9 cellular contexts compared by ENCODE assay signal in genomic region chr12:24960222-24960855, GRCh38. TPM values are rescaled to one million over a fixed set of nuclear protein-coding genes. Genes with fewer than 3 reads are reported as not detected.
A peak's percentile ranks its signal among the peaks of the same experiment; 100 is the strongest.
DNase-seq lines count a peak whose midpoint lies in the region; ATAC-seq, FAIRE-seq and TF ChIP-seq lines count a peak whose summit lies in the region.
"Had no signal": no experiment of that assay in that cellular context is flagged by ENCODE, and none has a peak within 500 bp of the region (broad histone marks: within the 10 kb centered on the region; RNA-seq: fewer than 3 reads in every experiment).

No MANE protein-coding gene starts in this region.

- H2AFZ ChIP-seq in Loucy (ENCODE audit: low read length): 0 out of 2 replicates have a peak overlapping the region, but pooled peaks have one; percentile 56

- no peaks in the 10 kb centered on the region for H3K27me3 Mint-ChIP-seq in activated CD8-positive, alpha-beta T cell treated with anti-CD3 and anti-CD28 coated beads, Interleukin-2, amount 10 ng/mL, durations not matched to agents 7 days and 5 days (ENCODE audit: low read depth)

- no peak overlapping the region for H3K9ac ChIP-seq in Loucy (ENCODE audit: low read depth, low read length, poor library complexity, severe bottlenecking)

- H3K27ac Mint-ChIP-seq in activated CD8-positive, alpha-beta T cell treated with anti-CD3 and anti-CD28 coated beads, Interleukin-2, amount 10 ng/mL, durations not matched to agents 7 days and 5 days: no peak overlapping the region

- H3K36me3 ChIP-seq in Loucy (ENCODE audit: insufficient read depth, low read length): no peaks in the 10 kb centered on the region
- no peaks in the 10 kb centered on the region for H3K36me3 ChIP-seq in cardiac muscle cell

- no peak overlapping the region for H3K27ac ChIP-seq in cardiac muscle cell

- H3K36me3 Mint-ChIP-seq in activated CD8-positive, alpha-beta T cell treated with anti-CD3 and anti-CD28 coated beads, Interleukin-2, amount 10 ng/mL, durations not matched to agents 7 days and 5 days (ENCODE audit: low read depth): no peaks in the 10 kb centered on the region

- CTCF ChIA-PET in activated CD8-positive, alpha-beta T cell treated with anti-CD3 and anti-CD28 coated beads, Interleukin-2, amount 10 ng/mL, durations not matched to agents 7 days and 5 days (lab: Charles Lee): no interaction called here

- no peaks in the 10 kb centered on the region for H4K20me1 ChIP-seq in Loucy (ENCODE audit: insufficient read depth, low read length, poor library complexity, severe bottlenecking)

- no peaks in the 10 kb centered on the region for H3K9me3 Mint-ChIP-seq in activated CD8-positive, alpha-beta T cell treated with anti-CD3 and anti-CD28 coated beads, Interleukin-2, amount 10 ng/mL, durations not matched to agents 7 days and 5 days (ENCODE audit: insufficient read depth)

- ATAC-seq in activated CD8-positive, alpha-beta T cell treated with anti-CD3 and anti-CD28 coated beads, Interleukin-2, amount 10 ng/mL, durations not matched to agents 7 days and 5 days: peak; percentile 72

- H3K4me1 ChIP-seq in Loucy (ENCODE audit: insufficient read depth, low read length, poor library complexity, severe bottlenecking) (peaks cover 3% of the 10 kb centered on the region), cardiac muscle cell (ENCODE audit: low read depth) (no peaks in the 10 kb centered on the region)

- POLR2A ChIA-PET in activated CD8-positive, alpha-beta T cell treated with anti-CD3 and anti-CD28 coated beads, Interleukin-2, amount 10 ng/mL, durations not matched to agents 7 days and 5 days (lab: Charles Lee): no interaction called here

- peak; percentile 81 for TF ChIP-seq CTCF in Loucy (conservative IDR thresholded peaks at IDR 0.05; ENCODE audit: low read length)
- TF ChIP-seq CTCF in cardiac muscle cell (IDR thresholded peaks at IDR 0.05; ENCODE audit: low read depth, low read length): peak; percentile 81

- H3K4me2 ChIP-seq in Loucy (ENCODE audit: low read depth, low read length, poor library complexity, severe bottlenecking): no peak overlapping the region

- H3K27me3 ChIP-seq in Loucy (ENCODE audit: insufficient read depth, low read length, poor library complexity, severe bottlenecking) (no peaks in the 10 kb centered on the region), cardiac muscle cell (no peaks in the 10 kb centered on the region)

- H3K79me2 ChIP-seq in Loucy (ENCODE audit: insufficient read depth, low read length): no peaks in the 10 kb centered on the region

- DNase-seq in NK-92 treated with Interleukin-12 subunit alpha and Interleukin-12 subunit beta, amount 100 ng/mL, for 24 hours (lab: John Stamatoyannopoulos, UW): peak; percentile 4
- DNase-seq in NK-92 (lab: John Stamatoyannopoulos, UW; ENCODE audit: unreplicated experiment) (no peak), H54 (ENCODE audit: insufficient read length, low spot score) (no peak), cardiac muscle cell (ENCODE audit: low read depth in 1 of 2, low spot score in 1 of 2) (peak; percentile 28 to 70), NCI-H1092 treated with DMSO at 0.1 percent for 48 hours (lab: John Stamatoyannopoulos, UW) (no peak)
- DNase-seq in activated CD8-positive, alpha-beta T cell treated with anti-CD3 and anti-CD28 coated beads, Interleukin-2, amount 10 ng/mL, durations not matched to agents 7 days and 5 days: peak; percentile 61
- DNase-seq in stimulated activated CD4-positive, alpha-beta T cell treated with anti-CD3 and anti-CD28 coated beads, Interleukin-4, amount 100 ng/mL, for 4 hours: peak; percentile 8 to 31

- peaks cover 3% of the 10 kb centered on the region for H3K4me1 Mint-ChIP-seq in activated CD8-positive, alpha-beta T cell treated with anti-CD3 and anti-CD28 coated beads, Interleukin-2, amount 10 ng/mL, durations not matched to agents 7 days and 5 days (ENCODE audit: low read depth)
- H3K4me1 Mint-ChIP-seq: CD8-positive, alpha-beta memory T cell had no signal

- peak; percentile 94 for FAIRE-seq in H54 (lab: Jason Lieb, UNC)

- no peak overlapping the region for H3K4me3 ChIP-seq in Loucy (ENCODE audit: low read length, poor library complexity, severe bottlenecking)
- no peak overlapping the region for H3K4me3 ChIP-seq in cardiac muscle cell

- no peaks in the 10 kb centered on the region for H3K9me3 ChIP-seq in Loucy (ENCODE audit: insufficient read depth, low read depth, low read length)
- no peaks in the 10 kb centered on the region for H3K9me3 ChIP-seq in cardiac muscle cell (ENCODE audit: low read depth)

- no peak for TF ChIP-seq POLR2A in H54 (IDR thresholded peaks at IDR 0.05; ENCODE audit: low read depth, low read length)

- H3K9me2 ChIP-seq in Loucy (replicated peaks; ENCODE audit: low read depth, low read length): no peaks in the 10 kb centered on the region

- H3F3A ChIP-seq in Loucy (ENCODE audit: low read depth): no peaks in the 10 kb centered on the region

- H3K4me3 Mint-ChIP-seq in activated CD8-positive, alpha-beta T cell treated with anti-CD3 and anti-CD28 coated beads, Interleukin-2, amount 10 ng/mL, durations not matched to agents 7 days and 5 days: no peak overlapping the region
- H3K4me3 Mint-ChIP-seq: CD8-positive, alpha-beta memory T cell had no signal

RNA-seq across cellular contexts. Expression of gene BCAT1, which starts 11.4 kb away (rescaled TPM):
- 10 to 100 TPM; 19.7 to 24.1 TPM for total RNA-seq in activated CD8-positive, alpha-beta T cell treated with anti-CD3 and anti-CD28 coated beads, Interleukin-2, amount 10 ng/mL, durations not matched to agents 7 days and 5 days
- total RNA-seq in cardiac muscle cell: 19.2 and 45.3 TPM in 2 replicates
- polyA plus RNA-seq in cardiac muscle cell: 17.8 and 22.4 TPM in 2 replicates

Comparison
In these comparisons a context has a peak if more than half of its experiments do, and no peak if none do; other contexts are left out.
1. DNase-seq: peak in NK-92 treated with Interleukin-12 subunit alpha and Interleukin-12 subunit beta, amount 100 ng/mL, for 24 hours (single experiment), activated CD8-positive, alpha-beta T cell treated with anti-CD3 and anti-CD28 coated beads, Interleukin-2, amount 10 ng/mL, durations not matched to agents 7 days and 5 days (single experiment), cardiac muscle cell (2 of 2) and stimulated activated CD4-positive, alpha-beta T cell treated with anti-CD3 and anti-CD28 coated beads, Interleukin-4, amount 100 ng/mL, for 4 hours (2 of 2); none in NK-92 (single experiment), H54 (single experiment) and NCI-H1092 treated with DMSO at 0.1 percent for 48 hours (single experiment).